In genomic region chr5:673140-673836, GRCh38 we compare ENCODE assay signal across 8 cellular contexts. TPM values are rescaled to one million over a fixed set of nuclear protein-coding genes. Genes with fewer than 3 reads are reported as not detected.
DNase-seq lines count a peak whose midpoint lies in the region; ATAC-seq and TF ChIP-seq lines count a peak whose summit lies in the region.

No MANE protein-coding gene starts in this region.

- peak overlapping the region; percentile 98 to 100 (median 99) for H3K27ac Mint-ChIP-seq in CD4-positive, alpha-beta memory T cell

- DNase-seq in CD4-positive, alpha-beta memory T cell, result peak in 1 of 5 donors; percentile 35
- DNase-seq in NT2/D1 (ENCODE audit: low read depth, low spot score) (no peak), fibroblast of the aortic adventitia (ENCODE audit: low read depth) (no peak), osteoblast (ENCODE audit: insufficient read length, low spot score, missing footprints) (peak; percentile 82), cerebellum (ENCODE audit: low spot score) (no peak), cerebellar cortex (ENCODE audit: low spot score) (no peak)

- no peaks in the 10 kb centered on the region for H3K27me3 ChIP-seq in CD4-positive, alpha-beta memory T cell (ENCODE audit: insufficient read depth, low read length)
- H3K27me3 ChIP-seq in NT2/D1 (ENCODE audit: insufficient read depth, insufficient read length) (no peaks in the 10 kb centered on the region), osteoblast (ENCODE audit: insufficient read depth, low read length) (peaks cover 37% of the 10 kb centered on the region)

- H3K4me3 Mint-ChIP-seq in CD4-positive, alpha-beta memory T cell, result peak overlapping the region; percentile 78 to 92 (median 82)

- no peak overlapping the region for H2AFZ ChIP-seq in osteoblast (ENCODE audit: low read length)

- CTCF ChIA-PET in CD4-positive, alpha-beta memory T cell (lab: Charles Lee; ENCODE audit: partially characterized antibody), result interaction anchor here (1.4 to 2.0 kb wide), 2 partner anchors 229 to 232 kb away, joined by 3 to 13 read pairs; no protein-coding TSS in a partner anchor

- peaks cover 0 to 3% of the 10 kb centered on the region in 2 donors for H3K27me3 Mint-ChIP-seq in CD4-positive, alpha-beta memory T cell

- H3K4me2 ChIP-seq in osteoblast (ENCODE audit: insufficient read depth, low read length), result peak overlapping the region; percentile 40

- H3K36me3 Mint-ChIP-seq in CD4-positive, alpha-beta memory T cell, result peaks cover 0 to 3% of the 10 kb centered on the region in 2 donors

- peak overlapping the region; percentile 59 for H3K27ac ChIP-seq in CD4-positive, alpha-beta memory T cell (ENCODE audit: low read depth, low read length)
- peak overlapping the region; percentile 32 for H3K27ac ChIP-seq in osteoblast (ENCODE audit: low read depth, low read length)

- POLR2A ChIA-PET in CD4-positive, alpha-beta memory T cell (lab: Charles Lee; ENCODE audit: partially characterized antibody), result interaction anchor here (0.8 kb wide), 1 partner anchor 37 kb away, joined by 3 read pairs; no protein-coding TSS in a partner anchor

- H3K36me3 ChIP-seq in CD4-positive, alpha-beta memory T cell (ENCODE audit: insufficient read depth, low read length), result no peaks in the 10 kb centered on the region
- H3K36me3 ChIP-seq in NT2/D1 (ENCODE audit: insufficient read depth, insufficient read length, low read length) (peaks cover 6% of the 10 kb centered on the region), osteoblast (ENCODE audit: insufficient read depth, low read length) (no peaks in the 10 kb centered on the region)

- no peaks in the 10 kb centered on the region for H3K79me2 ChIP-seq in osteoblast (ENCODE audit: insufficient read depth, low read length)

- peaks cover 29% of the 10 kb centered on the region for H3K4me1 ChIP-seq in CD4-positive, alpha-beta memory T cell (ENCODE audit: insufficient read depth, low read length)
- peaks cover 18% of the 10 kb centered on the region for H3K4me1 ChIP-seq in NT2/D1 (ENCODE audit: insufficient read depth, insufficient read length)
- H3K4me1 ChIP-seq in osteoblast (ENCODE audit: insufficient read depth, low read length), result peaks cover 11% of the 10 kb centered on the region

- TF ChIP-seq CTCF in fibroblast of the aortic adventitia (IDR thresholded peaks at IDR 0.05; ENCODE audit: insufficient read depth, low read length), result no peak
- no peak for TF ChIP-seq CTCF in osteoblast (IDR thresholded peaks at IDR 0.05; ENCODE audit: extremely low read depth, low read depth, low read length)

- H4K20me1 ChIP-seq in osteoblast (ENCODE audit: insufficient read depth, low read length), result no peaks in the 10 kb centered on the region

- peaks cover 6 to 22% (median 9%) of the 10 kb centered on the region in 4 donors for H3K4me1 Mint-ChIP-seq in CD4-positive, alpha-beta memory T cell

- intact Hi-C loops in CD4-positive, alpha-beta memory T cell (cut with micrococcal nuclease), result loop anchor here (2.0 to 10.0 kb wide), 2 partner anchors 20 to 332 kb away; partner anchors contain the start of genes NKD2 and TPPP

- peak overlapping the region in 1 of 2 donors; percentile 4 for H3K4me3 ChIP-seq in CD4-positive, alpha-beta memory T cell (ENCODE audit: low read length in 2 of 2)
- H3K4me3 ChIP-seq in NT2/D1 (ENCODE audit: insufficient read length, low read depth) (no peak overlapping the region), fibroblast of the aortic adventitia (ENCODE audit: low read depth, low read length) (peak overlapping the region; percentile 17), osteoblast (ENCODE audit: insufficient read depth, low read length) (no peak overlapping the region)

- no peaks in the 10 kb centered on the region for H3K9me3 ChIP-seq in CD4-positive, alpha-beta memory T cell (ENCODE audit: control insufficient read depth in 1 of 2, low read length in 2 of 2)
- no peaks in the 10 kb centered on the region for H3K9me3 ChIP-seq in NT2/D1 (ENCODE audit: insufficient read depth, low read length)
- no peaks in the 10 kb centered on the region for H3K9me3 ChIP-seq in osteoblast (ENCODE audit: low read depth, low read length)

- ATAC-seq in GM19351 (IDR thresholded peaks at IDR 0.05; ENCODE audit: unreplicated experiment), result no peak
- ATAC-seq in GM21619 (IDR thresholded peaks at IDR 0.05; ENCODE audit: unreplicated experiment), result no peak

- peaks cover 0 to 2% (median 0%) of the 10 kb centered on the region in 8 donors for H3K9me3 Mint-ChIP-seq in CD4-positive, alpha-beta memory T cell

- peak overlapping the region; percentile 42 for H3K9ac ChIP-seq in NT2/D1 (ENCODE audit: insufficient read length, low read depth)

RNA-seq across cellular contexts. Expression of gene TPPP, which starts 19.9 kb away (rescaled TPM):
- 1 to 10 TPM in 1 of 2 experiments, under 1 TPM in 1; 0.97 to 1.2 TPM for total RNA-seq in CD4-positive, alpha-beta memory T cell
- polyA plus RNA-seq in CD4-positive, alpha-beta memory T cell, result 1 to 10 TPM in 1 of 2 donors, under 1 TPM in 1; 0.36 to 3.3 TPM
- total RNA-seq in fibroblast of the aortic adventitia (ENCODE audit: low replicate concordance) (not detected in 2 replicates), osteoblast (not detected in 2 replicates), cerebellum (12.2 TPM)
